ENCODE assay signal across 19 cellular contexts in the genomic region with DNA sequence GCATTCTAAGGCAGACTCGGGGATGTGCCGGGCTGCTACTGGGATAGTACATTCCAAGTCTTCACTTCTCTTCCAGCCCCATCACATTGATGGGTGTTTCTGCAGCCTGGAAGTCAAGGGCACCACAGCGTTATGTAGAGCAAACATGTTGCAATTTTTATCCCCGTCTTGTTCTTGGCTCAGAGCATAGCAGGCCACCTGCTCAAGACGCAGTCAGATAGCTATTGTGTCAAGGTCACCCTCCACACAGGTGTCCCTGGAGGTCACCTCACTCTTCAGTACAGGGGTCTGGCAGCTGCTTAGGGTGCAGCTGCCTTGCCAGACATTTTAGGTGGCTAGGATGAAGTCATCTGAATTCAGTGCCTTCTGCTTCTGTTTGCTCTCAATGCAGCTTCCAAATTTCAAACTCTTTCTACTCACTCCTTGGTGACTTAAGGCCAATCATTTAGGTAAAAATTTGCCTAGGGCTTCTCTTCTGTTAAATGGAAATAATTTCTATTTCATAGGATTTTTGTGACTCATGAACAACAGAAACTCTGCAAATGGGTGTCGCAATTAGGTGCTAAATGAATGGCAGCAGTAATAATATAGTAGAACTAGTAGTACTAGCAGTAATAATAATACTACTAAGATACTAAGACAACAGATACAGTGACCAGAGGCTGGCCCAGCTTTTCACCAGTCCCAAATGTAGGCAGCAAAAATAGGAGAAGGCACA. TPM values are rescaled to one million over a fixed set of nuclear protein-coding genes. Genes with fewer than 3 reads are reported as not detected.
"Had no signal": no experiment of that assay in that cellular context is flagged by ENCODE, and none has a peak within 500 bp of the region (broad histone marks: within the 10 kb centered on the region; RNA-seq: fewer than 3 reads in every experiment).

No MANE protein-coding gene starts in this region.

- H3K36me3 ChIP-seq: colonic mucosa, heart right ventricle, neutrophil, thyroid gland had no signal

- H3K4me1 ChIP-seq: colonic mucosa, gastroesophageal sphincter, thyroid gland had no signal

- H3K4me3 ChIP-seq: colonic mucosa, gastroesophageal sphincter, heart right ventricle, thyroid gland had no signal

- ATAC-seq: gastroesophageal sphincter; stimulated activated naive B cell treated with anti-CD40 and anti-IgM and Interleukin-4, amounts not matched to agents 10 μg/mL and 1 μg/mL and 100 μg/mL, for 72 hours had no signal

- H3K9me3 ChIP-seq: colonic mucosa, gastroesophageal sphincter, heart right ventricle, neutrophil, thyroid gland had no signal

- DNase-seq: activated CD4-positive, alpha-beta T cell treated with anti-CD3 and anti-CD28 coated beads for 1 hour; activated T-cell treated with anti-CD3 and anti-CD28 coated beads for 4 hours; amygdala; colonic mucosa; heart right ventricle; kidney glomerular epithelial cell; posterior cingulate gyrus; stimulated activated naive B cell treated with anti-CD40 and anti-IgM and Interleukin-4, amounts not matched to agents 10 μg/mL and 1 μg/mL and 100 μg/mL, for 72 hours; T-helper 2 cell; thyroid gland had no signal

- H3K27me3 ChIP-seq: colonic mucosa, gastroesophageal sphincter, heart right ventricle, neutrophil, thyroid gland had no signal

- H3K27ac ChIP-seq: colonic mucosa, gastroesophageal sphincter, heart right ventricle, neutrophil, thyroid gland, VCaP had no signal

RNA-seq across cellular contexts. Expression of a gene that starts 24.3 kb away (rescaled TPM):
- total RNA-seq: activated T-helper 1 cell treated with anti-CD3 and anti-CD28 coated beads, Interleukin-12 subunit alpha, Interleukin-12 subunit beta, Interleukin-2, Interleukin-4 antibody, amounts not matched to agents 30 ng/mL and 10 ng/mL and 1 ng/mL, durations not matched to agents 14 hours and 24 hours and 36 hours; colonic mucosa; gastroesophageal sphincter; heart right ventricle; lower leg skin; mesenteric fat pad; natural killer cell treated with Interleukin-12 subunit alpha and Interleukin-12 subunit beta and Interleukin-15 and Interleukin-18, amount 100 ng/mL, for 72 hours; renal cortical epithelial cell; thyroid gland had no signal
- polyA plus RNA-seq: esophagus, heart right ventricle had no signal
